20 cellular contexts compared by ENCODE assay signal in the genomic region with DNA sequence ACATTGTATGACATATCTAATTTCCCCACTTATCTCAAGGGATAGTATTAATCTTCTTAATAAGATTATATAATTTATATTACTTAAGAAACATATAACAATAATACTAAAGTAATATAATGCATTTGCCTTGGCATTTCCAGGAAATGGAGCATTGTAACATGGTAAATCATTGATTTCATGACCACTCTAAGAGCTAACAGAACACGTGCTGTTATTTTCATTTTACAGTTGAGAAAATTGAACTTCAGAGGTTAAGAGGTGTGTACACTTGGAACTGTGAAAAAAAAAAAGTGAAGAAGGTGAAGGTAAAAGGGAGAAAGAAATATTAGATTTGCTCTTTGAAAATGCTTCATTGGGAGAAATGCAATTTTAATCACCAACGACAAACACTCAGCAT.
"Had no signal": no experiment of that assay in that cellular context is flagged by ENCODE, and none has a peak within 500 bp of the region (broad histone marks: within the 10 kb centered on the region; RNA-seq: fewer than 3 reads in every experiment).

No MANE protein-coding gene starts in this region.

- H3K4me1 ChIP-seq: SJSA1 had no signal

- FAIRE-seq: HTR-8/SVneo, K562 had no signal

- H3K36me3 ChIP-seq: SJSA1 had no signal

- H3K27ac ChIP-seq: HL-60, KMS-11, SJSA1, SK-N-MC had no signal

- ATAC-seq: K562 had no signal

- H3K27me3 ChIP-seq: SJSA1 had no signal

- H3K9me3 ChIP-seq: SJSA1 had no signal

- DNase-seq: MV-4-11, NCI-H1048, NCI-H1105, NCI-H146, NCI-H1694 treated with DMSO at 0.1 percent for 48 hours, NCI-H1930, NCI-H2081, NCI-H2107, NCI-H2227 treated with DMSO at 0.1 percent for 48 hours, NCI-H524, NCI-H526 treated with DMSO at 0.1 percent for 48 hours, NCI-H774, Right ventricle myocardium superior, SIG-M5 had no signal

- H3K4me3 ChIP-seq: K562, SJSA1, SK-N-MC had no signal
